Comparison of ENCODE assay signal across 1 cellular context in the genomic region with DNA sequence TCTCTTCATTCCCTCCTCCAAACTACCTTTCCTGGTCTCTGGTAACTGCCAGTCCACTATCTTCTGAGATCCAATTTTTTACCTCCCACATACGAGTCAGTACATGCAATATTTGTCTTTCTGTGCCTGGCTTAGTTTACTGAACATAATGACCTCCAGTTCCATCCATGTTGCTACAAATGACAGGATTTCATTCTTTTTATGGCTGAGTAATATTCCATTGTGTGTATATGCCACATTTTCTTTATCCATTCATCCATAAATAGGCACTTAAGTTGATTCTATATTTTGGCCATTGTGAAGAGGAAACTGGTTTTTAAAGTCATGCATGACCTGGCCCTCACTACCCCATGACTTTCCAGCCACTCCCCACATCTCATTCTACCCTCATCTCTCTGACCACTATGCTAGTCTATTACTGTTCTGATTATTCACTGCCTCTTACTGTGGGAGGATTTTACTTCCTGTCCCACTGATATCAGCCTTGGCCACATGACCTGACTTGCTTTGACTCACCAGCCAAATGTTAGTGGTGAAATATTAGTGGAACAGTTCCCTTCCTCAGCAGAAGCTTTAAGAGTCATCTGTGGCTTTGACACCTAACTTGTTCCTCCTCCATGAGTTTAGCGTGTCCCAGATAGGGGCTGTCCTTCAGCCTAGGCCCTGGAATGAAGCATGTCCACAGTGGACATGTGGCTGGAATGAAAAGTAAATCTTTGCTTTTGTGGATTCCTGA.
TF ChIP-seq lines count a peak whose summit lies in the region.

No MANE protein-coding gene starts in this region.

TF ChIP-seq in HCT116, 20 proteins besides CTCF, POLR2A, EP300 and RAD21 (continued from another document):
- TF ChIP-seq ZBTB33 (IDR thresholded peaks at IDR 0.05; ENCODE audit: extremely low read depth, insufficient replicate concordance, low read length) (no peak), ZNF274 (IDR thresholded peaks at IDR 0.05; ENCODE audit: low read depth, low read length) (no peak), EGR1 (IDR thresholded peaks at IDR 0.05; ENCODE audit: low read depth) (no peak), JUND (IDR thresholded peaks at IDR 0.05) (no peak), POLR2AphosphoS5 (IDR thresholded peaks at IDR 0.05; ENCODE audit: low read depth, low read length) (no peak), CBX3 (IDR thresholded peaks at IDR 0.05; ENCODE audit: low read depth) (no peak), ELF1 (IDR thresholded peaks at IDR 0.05; ENCODE audit: borderline replicate concordance, low read depth) (no peak)
- TF ChIP-seq, protein P1, sequence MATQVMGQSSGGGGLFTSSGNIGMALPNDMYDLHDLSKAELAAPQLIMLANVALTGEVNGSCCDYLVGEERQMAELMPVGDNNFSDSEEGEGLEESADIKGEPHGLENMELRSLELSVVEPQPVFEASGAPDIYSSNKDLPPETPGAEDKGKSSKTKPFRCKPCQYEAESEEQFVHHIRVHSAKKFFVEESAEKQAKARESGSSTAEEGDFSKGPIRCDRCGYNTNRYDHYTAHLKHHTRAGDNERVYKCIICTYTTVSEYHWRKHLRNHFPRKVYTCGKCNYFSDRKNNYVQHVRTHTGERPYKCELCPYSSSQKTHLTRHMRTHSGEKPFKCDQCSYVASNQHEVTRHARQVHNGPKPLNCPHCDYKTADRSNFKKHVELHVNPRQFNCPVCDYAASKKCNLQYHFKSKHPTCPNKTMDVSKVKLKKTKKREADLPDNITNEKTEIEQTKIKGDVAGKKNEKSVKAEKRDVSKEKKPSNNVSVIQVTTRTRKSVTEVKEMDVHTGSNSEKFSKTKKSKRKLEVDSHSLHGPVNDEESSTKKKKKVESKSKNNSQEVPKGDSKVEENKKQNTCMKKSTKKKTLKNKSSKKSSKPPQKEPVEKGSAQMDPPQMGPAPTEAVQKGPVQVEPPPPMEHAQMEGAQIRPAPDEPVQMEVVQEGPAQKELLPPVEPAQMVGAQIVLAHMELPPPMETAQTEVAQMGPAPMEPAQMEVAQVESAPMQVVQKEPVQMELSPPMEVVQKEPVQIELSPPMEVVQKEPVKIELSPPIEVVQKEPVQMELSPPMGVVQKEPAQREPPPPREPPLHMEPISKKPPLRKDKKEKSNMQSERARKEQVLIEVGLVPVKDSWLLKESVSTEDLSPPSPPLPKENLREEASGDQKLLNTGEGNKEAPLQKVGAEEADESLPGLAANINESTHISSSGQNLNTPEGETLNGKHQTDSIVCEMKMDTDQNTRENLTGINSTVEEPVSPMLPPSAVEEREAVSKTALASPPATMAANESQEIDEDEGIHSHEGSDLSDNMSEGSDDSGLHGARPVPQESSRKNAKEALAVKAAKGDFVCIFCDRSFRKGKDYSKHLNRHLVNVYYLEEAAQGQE (IDR thresholded peaks at IDR 0.05; ENCODE audit: low read depth), result no peak
- TF ChIP-seq, protein P2, sequence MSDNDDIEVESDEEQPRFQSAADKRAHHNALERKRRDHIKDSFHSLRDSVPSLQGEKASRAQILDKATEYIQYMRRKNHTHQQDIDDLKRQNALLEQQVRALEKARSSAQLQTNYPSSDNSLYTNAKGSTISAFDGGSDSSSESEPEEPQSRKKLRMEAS (IDR thresholded peaks at IDR 0.05), result no peak
